In the genomic region with DNA sequence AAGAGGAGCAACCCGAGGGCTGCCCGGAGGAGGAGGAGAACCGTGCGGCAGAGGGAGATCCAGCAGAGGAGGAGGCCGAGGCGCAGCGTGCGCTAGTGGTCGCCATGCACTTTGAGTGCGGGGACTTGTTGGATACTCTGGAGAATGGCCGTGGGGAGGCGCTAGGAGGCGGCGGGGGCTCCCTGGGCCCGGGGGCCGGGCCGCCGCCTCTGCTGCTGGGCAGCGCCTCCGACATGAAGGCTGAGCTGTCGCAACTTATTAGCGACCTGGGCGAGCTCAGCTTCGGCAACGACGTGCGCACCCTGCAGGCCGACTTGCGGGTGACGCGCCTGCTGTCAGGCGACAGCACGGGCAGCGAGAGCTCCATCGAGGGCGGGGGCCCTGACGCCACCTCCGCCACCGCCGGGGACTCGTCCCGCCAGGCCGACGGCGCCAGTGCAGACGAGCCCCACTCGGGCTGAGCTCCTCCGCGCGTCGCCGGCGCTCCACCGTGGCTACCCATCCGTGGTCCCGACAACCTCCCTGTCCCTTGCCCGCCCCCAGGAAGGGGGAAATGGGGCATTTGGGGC, we compare ENCODE assay signal across 8 cellular contexts. TPM values are rescaled to one million over a fixed set of nuclear protein-coding genes. Genes with fewer than 3 reads are reported as not detected.
DNase-seq lines count a peak whose midpoint lies in the region; ATAC-seq, FAIRE-seq and TF ChIP-seq lines count a peak whose summit lies in the region.

No MANE protein-coding gene starts in this region.

- H3K27ac Mint-ChIP-seq in glutamatergic neuron (ENCODE audit: unreplicated experiment): peak overlapping the region; percentile 90

- peak overlapping the region in 3 of 4 donors; percentile 6 to 47 (median 30) for H3K27ac ChIP-seq in pancreas
- peak overlapping the region; percentile 75 to 93 (median 89) for H3K27ac ChIP-seq in transverse colon

- H3K9me3 ChIP-seq in pancreas: no peaks in the 10 kb centered on the region
- no peaks in the 10 kb centered on the region for H3K9me3 ChIP-seq in transverse colon

- H3K36me3 Mint-ChIP-seq in glutamatergic neuron (ENCODE audit: unreplicated experiment): no peaks in the 10 kb centered on the region

- H3K4me1 Mint-ChIP-seq in glutamatergic neuron (ENCODE audit: low read depth, unreplicated experiment): peaks cover 39% of the 10 kb centered on the region

- FAIRE-seq in pancreas (lab: Jason Lieb, UNC): no peak

- peak; percentile 36 for TF ChIP-seq POLR2A in transverse colon (IDR thresholded peaks at IDR 0.05)

- no peaks in the 10 kb centered on the region for H3K36me3 ChIP-seq in pancreas
- no peaks in the 10 kb centered on the region for H3K36me3 ChIP-seq in transverse colon

- H3K4me3 Mint-ChIP-seq in glutamatergic neuron (ENCODE audit: unreplicated experiment): peak overlapping the region; percentile 100

- in situ Hi-C loops in transverse colon (cut with MboI; ENCODE audit: low pct_ligation_motif_present in 1 of 4, low pct_unique_long_range_greater_than_20kb in 1 of 4, low sequenced_read_pairs in 3 of 4): loop anchor here (10.0 to 25.0 kb wide), 5 partner anchors 275 to 850 kb away; a partner anchor contains a TSS

- peak; percentile 69 for TF ChIP-seq CTCF in glutamatergic neuron (IDR thresholded peaks at IDR 0.05; ENCODE audit: partially characterized antibody, unreplicated experiment)
- TF ChIP-seq CTCF in pancreas (IDR thresholded peaks at IDR 0.05): no peak
- peak; percentile 30 to 49 (median 45) for TF ChIP-seq CTCF in transverse colon (IDR thresholded peaks at IDR 0.05)

- DNase-seq in ELR (ENCODE audit: low read depth) (peak; percentile 73), OCI-M1 (lab: John Stamatoyannopoulos, UW) (peak; percentile 31), activated gamma-delta T cell (lab: John Stamatoyannopoulos, UW) (peak; percentile 61), glutamatergic neuron (peak; percentile 83), pancreas (peak in 5 of 6 donors; percentile 41 to 80 (median 66)), transverse colon (peak; percentile 86)

- peak overlapping the region; percentile 20 to 45 (median 42) for H3K4me3 ChIP-seq in pancreas
- peak overlapping the region; percentile 54 to 89 (median 72) for H3K4me3 ChIP-seq in transverse colon

- intact Hi-C loops in pancreas (cut with DNase I) (loop anchor here in 1 of 3 donors (5.0 kb wide), 1 partner anchor 420 kb away; no protein-coding TSS in a partner anchor), transverse colon (cut with DNase I; ENCODE audit: low total_unique reads) (loop anchor here (5.0 to 10.0 kb wide), 2 partner anchors 570 to 857 kb away; a partner anchor contains a TSS)

- TF ChIP-seq EP300 in transverse colon (IDR thresholded peaks at IDR 0.05; ENCODE audit: low read depth): no peak

- peaks cover 12% of the 10 kb centered on the region for H3K27me3 Mint-ChIP-seq in glutamatergic neuron (ENCODE audit: unreplicated experiment)

- ATAC-seq in HG02759 (IDR thresholded peaks at IDR 0.05; ENCODE audit: unreplicated experiment) (peak; percentile 37), pancreas (peak; percentile 52 to 61 (median 57)), GM18861 (IDR thresholded peaks at IDR 0.05; ENCODE audit: unreplicated experiment) (no peak)

- H3K27me3 ChIP-seq in pancreas (peaks cover 0 to 19% (median 0%) of the 10 kb centered on the region in 4 donors), transverse colon (no peaks in the 10 kb centered on the region)

- H3K9me3 Mint-ChIP-seq in glutamatergic neuron (ENCODE audit: unreplicated experiment): peaks cover 25% of the 10 kb centered on the region

- WGBS in pancreas, 2 donors: 2 to 3% methylated on average over 41 to 57 of the region's 57 CpGs
- WGBS in transverse colon (ENCODE audit: low coverage in 1 of 2), 2 donors: 20% methylated on average over 29 of the region's 57 CpGs; no CpG with 5 or more reads in 1 of the 2 donors

- H3K4me1 ChIP-seq in pancreas: peaks cover 10% of the 10 kb centered on the region in 3 donors
- H3K4me1 ChIP-seq in transverse colon: peaks cover 0 to 47% (median 34%) of the 10 kb centered on the region in 4 donors

RNA-seq across cellular contexts. Expression of a gene that starts 2.0 kb away (rescaled TPM):
- total RNA-seq in glutamatergic neuron (ENCODE audit: unreplicated experiment) (21.6 TPM), pancreas (1 to 10 TPM; 1.2 to 2.8 (median 1.5) TPM), transverse colon (100 to 1,000 TPM in 2 of 4 donors, 10 to 100 TPM in 2; 31.2 to 111 (median 95.9) TPM)
- polyA plus RNA-seq in pancreas: 1 to 10 TPM; 1.9 to 2.0 TPM

RNA-seq across cellular contexts. Expression of a gene that starts 15.7 kb away (rescaled TPM):
- total RNA-seq in glutamatergic neuron (ENCODE audit: unreplicated experiment): 26.5 TPM
- total RNA-seq in pancreas: 10 to 100 TPM; 11.3 to 14.6 (median 13.8) TPM
- polyA plus RNA-seq in pancreas: 10 to 100 TPM; 11.5 to 47.1 TPM
- 10 to 100 TPM; 18.7 to 69.9 (median 52.8) TPM for total RNA-seq in transverse colon

RNA-seq across cellular contexts. Expression of a gene that starts 54.5 kb away (rescaled TPM):
- total RNA-seq in glutamatergic neuron (ENCODE audit: unreplicated experiment): 35.3 TPM
- total RNA-seq in pancreas: 10 to 100 TPM in 1 of 6 donors, 1 to 10 TPM in 5; 1.7 to 11.4 (median 2.8) TPM
- polyA plus RNA-seq in pancreas: 10 to 100 TPM in 1 of 2 donors, 1 to 10 TPM in 1; 7.4 to 17.8 TPM
- total RNA-seq in transverse colon: 100 to 1,000 TPM in 1 of 4 donors, 10 to 100 TPM in 3; 52.0 to 101 (median 58.8) TPM

Comparison
In these comparisons a context has a peak if more than half of its experiments do, and no peak if none do; other contexts are left out.
1. DNase-seq: peak in every context shown above with its lines; median percentile 86 in transverse colon; 83 in glutamatergic neuron; 73 in ELR; 66 in pancreas; 61 in activated gamma-delta T cell; 31 in OCI-M1.
2. CTCF ChIP-seq: peak in glutamatergic neuron (single experiment) and transverse colon (5 of 5); none in pancreas (0 of 4).